Comparison of ENCODE assay signal across 8 cellular contexts in genomic region chr11:57656936-57657289, GRCh38. TPM values are rescaled to one million over a fixed set of nuclear protein-coding genes. Genes with fewer than 3 reads are reported as not detected.
DNase-seq lines count a peak whose midpoint lies in the region; ATAC-seq, FAIRE-seq and TF ChIP-seq lines count a peak whose summit lies in the region.

No MANE protein-coding gene starts in this region.

- H3K4me1 ChIP-seq in astrocyte (ENCODE audit: insufficient read depth, low read length) (peaks cover 4% of the 10 kb centered on the region), HepG2 (ENCODE audit: insufficient read depth, low read length) (peaks cover 18% of the 10 kb centered on the region; the same call in 1 of the 2 replicates), thymus (ENCODE audit: control insufficient read depth, insufficient read depth, low read length) (peaks cover 7% of the 10 kb centered on the region)

- H3K4me2 ChIP-seq in astrocyte (ENCODE audit: low read length) (peak overlapping the region; percentile 94), HepG2 (ENCODE audit: low read depth, low read length) (peak overlapping the region; percentile 91)

- peaks cover 20% of the 10 kb centered on the region for H3K36me3 Mint-ChIP-seq in activated CD8-positive, alpha-beta memory T cell treated with anti-CD3 and anti-CD28 coated beads, Interleukin-2, amount 10 ng/mL, durations not matched to agents 7 days and 5 days
- peaks cover 5% of the 10 kb centered on the region for H3K36me3 Mint-ChIP-seq in astrocyte (ENCODE audit: low read depth, unreplicated experiment)

- peak overlapping the region; percentile 93 for H3K27ac Mint-ChIP-seq in activated CD8-positive, alpha-beta memory T cell treated with anti-CD3 and anti-CD28 coated beads, Interleukin-2, amount 10 ng/mL, durations not matched to agents 7 days and 5 days
- H3K27ac Mint-ChIP-seq in astrocyte (ENCODE audit: unreplicated experiment), result peak overlapping the region; percentile 60

- FAIRE-seq in astrocyte (lab: Jason Lieb, UNC) (no peak), HepG2 (lab: Jason Lieb, UNC) (no peak)

- ATAC-seq in activated CD8-positive, alpha-beta memory T cell treated with anti-CD3 and anti-CD28 coated beads, Interleukin-2, amount 10 ng/mL, durations not matched to agents 7 days and 5 days, result no peak
- ATAC-seq in HepG2 (peak; percentile 6; the same call in 2 of the 3 replicates), GM19035 (IDR thresholded peaks at IDR 0.05; ENCODE audit: unreplicated experiment) (no peak), GM18873 (IDR thresholded peaks at IDR 0.05; ENCODE audit: low FRiP score, unreplicated experiment) (no peak)

- TSS peak; percentile 100 for BruUV-seq in HepG2 (replicated peaks; lab: Mats Ljungman, UMichigan)

- no peak for TF ChIP-seq CTCF in astrocyte (IDR thresholded peaks at IDR 0.05; ENCODE audit: insufficient read depth, low read depth, low read length)
- TF ChIP-seq CTCF in HepG2 (CRISPR knock-in tag; IDR thresholded peaks at IDR 0.05), result no peak

- H3K9me3 ChIP-seq in astrocyte (ENCODE audit: insufficient read depth, low read depth, low read length), result no peaks in the 10 kb centered on the region
- no peaks in the 10 kb centered on the region for H3K9me3 ChIP-seq in HepG2 (ENCODE audit: low read length)
- no peaks in the 10 kb centered on the region for H3K9me3 ChIP-seq in thymus (ENCODE audit: control insufficient read depth)

- CTCF ChIA-PET in activated CD8-positive, alpha-beta memory T cell treated with anti-CD3 and anti-CD28 coated beads, Interleukin-2, amount 10 ng/mL, durations not matched to agents 7 days and 5 days (lab: Charles Lee), result interaction anchor here (0.8 to 3.4 kb wide), 7 partner anchors 10 to 144 kb away, joined by 3 to 17 read pairs (median 5); partner anchors contain the start of gene UBE2L6
- CTCF ChIA-PET in HepG2 (lab: Yijun Ruan, JAX; ENCODE audit: low intra/inter-chr PET ratio, low total read pairs), result no interaction called here

- peaks cover 47% of the 10 kb centered on the region for H3K4me1 Mint-ChIP-seq in activated CD8-positive, alpha-beta memory T cell treated with anti-CD3 and anti-CD28 coated beads, Interleukin-2, amount 10 ng/mL, durations not matched to agents 7 days and 5 days
- peaks cover 6% of the 10 kb centered on the region for H3K4me1 Mint-ChIP-seq in astrocyte (ENCODE audit: low read depth, unreplicated experiment)

- H3K27me3 ChIP-seq in astrocyte (ENCODE audit: insufficient read depth, low read length) (no peaks in the 10 kb centered on the region), HepG2 (ENCODE audit: control insufficient read depth in 1 of 2, insufficient read depth in 2 of 2, low read length in 2 of 2) (peaks cover 0 to 4% of the 10 kb centered on the region in 2 experiments; a peak in 2 of 5 replicates), thymus (ENCODE audit: control insufficient read depth, insufficient read depth) (no peaks in the 10 kb centered on the region)

- peak overlapping the region; percentile 94 for H3K4me3 Mint-ChIP-seq in activated CD8-positive, alpha-beta memory T cell treated with anti-CD3 and anti-CD28 coated beads, Interleukin-2, amount 10 ng/mL, durations not matched to agents 7 days and 5 days
- H3K4me3 Mint-ChIP-seq in astrocyte (ENCODE audit: unreplicated experiment), result peak overlapping the region; percentile 99

- H3K36me3 ChIP-seq in astrocyte (ENCODE audit: insufficient read depth, low read length) (peaks cover 17% of the 10 kb centered on the region), HepG2 (replicated peaks in 1 of 2; ENCODE audit: control insufficient read depth in 1 of 2, insufficient read depth in 2 of 2, low read length in 2 of 2) (peaks cover 11 to 22% of the 10 kb centered on the region in 2 experiments), thymus (ENCODE audit: control insufficient read depth, insufficient read depth) (peaks cover 22% of the 10 kb centered on the region)

- H3K79me2 ChIP-seq in astrocyte (ENCODE audit: insufficient read depth, low read length), result peaks cover 34% of the 10 kb centered on the region
- peaks cover 20% of the 10 kb centered on the region for H3K79me2 ChIP-seq in HepG2 (ENCODE audit: insufficient read depth, low read length)

- TF ChIP-seq EP300 in HepG2 (IDR thresholded peaks at IDR 0.05; ENCODE audit: low read depth in 2 of 2, low read length in 2 of 2) (no peak), HepG2 (CRISPR knock-in tag; IDR thresholded peaks at IDR 0.05; ENCODE audit: borderline replicate concordance) (no peak)

- no peaks in the 10 kb centered on the region for H3K27me3 Mint-ChIP-seq in activated CD8-positive, alpha-beta memory T cell treated with anti-CD3 and anti-CD28 coated beads, Interleukin-2, amount 10 ng/mL, durations not matched to agents 7 days and 5 days
- H3K27me3 Mint-ChIP-seq in astrocyte (ENCODE audit: low read depth, unreplicated experiment), result no peaks in the 10 kb centered on the region

- POLR2A ChIA-PET in HepG2 (lab: Yijun Ruan, JAX), result interaction anchor here (1.3 to 2.1 kb wide), 2 partner anchors 10 to 16 kb away, joined by 4 to 7 read pairs; no protein-coding TSS in a partner anchor

- H3K4me3 ChIP-seq in astrocyte (ENCODE audit: insufficient read depth, low read depth, low read length) (peak overlapping the region; percentile 94), HepG2 (replicated peaks in 1 of 3; ENCODE audit: insufficient read depth in 1 of 3, low read depth in 2 of 3, low read length in 3 of 3) (peak overlapping the region; percentile 54 to 70 (median 57)), thymus (ENCODE audit: low read length) (peak overlapping the region; percentile 70)

- TF ChIP-seq RAD21 in HepG2 (CRISPR knock-in tag; IDR thresholded peaks at IDR 0.05), result no peak

- WGBS in HepG2 (ENCODE audit: low lambda C conversion rate), result 0% methylated on average over 4 of the region's 4 CpGs
- WGBS in thymus, result 22% methylated on average over 4 of the region's 4 CpGs

- H3K9me3 Mint-ChIP-seq in activated CD8-positive, alpha-beta memory T cell treated with anti-CD3 and anti-CD28 coated beads, Interleukin-2, amount 10 ng/mL, durations not matched to agents 7 days and 5 days (ENCODE audit: low read depth), result no peaks in the 10 kb centered on the region
- H3K9me3 Mint-ChIP-seq in astrocyte (ENCODE audit: unreplicated experiment), result no peaks in the 10 kb centered on the region

- H2AFZ ChIP-seq in astrocyte (ENCODE audit: low read depth, low read length) (peak overlapping the region; percentile 70), HepG2 (ENCODE audit: low read length) (no peak overlapping the region)

- TF ChIP-seq POLR2A in HepG2 (IDR thresholded peaks at IDR 0.05; ENCODE audit: insufficient read depth in 1 of 2, low read depth in 2 of 2, low read length in 2 of 2), result no peak

- H3K27ac ChIP-seq in astrocyte (ENCODE audit: low read depth, low read length) (peak overlapping the region; percentile 76), HepG2 (ENCODE audit: extremely low read length, insufficient read depth, low read length) (peak overlapping the region; percentile 63), thymus (ENCODE audit: low read depth) (peak overlapping the region; percentile 77)

- in situ Hi-C loops in HepG2 (cut with HindIII; ENCODE audit: extremely low pct_ligation_motif_present, low pct_unique_long_range_greater_than_20kb), result loop anchor here (25.0 kb wide), 2 partner anchors 630 to 855 kb away; partner anchors contain the start of gene OR5B21

- DNase-seq in activated CD8-positive, alpha-beta memory T cell treated with anti-CD3 and anti-CD28 coated beads, Interleukin-2, amount 10 ng/mL, durations not matched to agents 7 days and 5 days, result no peak
- DNase-seq in activated CD8-positive, alpha-beta memory T cell treated with anti-CD3 and anti-CD28 coated beads for 24 hours, result no peak
- no peak for DNase-seq in astrocyte (ENCODE audit: low read depth)
- no peak for DNase-seq in HepG2 (ENCODE audit: low spot score)
- DNase-seq in cerebellar cortex (ENCODE audit: low spot score), result no peak

- H4K20me1 ChIP-seq in astrocyte (ENCODE audit: insufficient read depth, low read length) (peaks cover 4% of the 10 kb centered on the region), HepG2 (ENCODE audit: insufficient read depth, low read length) (no peaks in the 10 kb centered on the region)

- intact Hi-C loops in HepG2 (cut with micrococcal nuclease; ENCODE audit: unreplicated experiment), result no loop called here

- peak overlapping the region; percentile 80 for H3K9ac ChIP-seq in astrocyte (ENCODE audit: low read length)
- peak overlapping the region; percentile 77 for H3K9ac ChIP-seq in HepG2 (ENCODE audit: insufficient read depth, low read depth, low read length)

RNA-seq across cellular contexts. Expression of gene CLP1, which starts 0.6 kb away (rescaled TPM):
- 10 to 100 TPM; 15.7 to 22.6 TPM for total RNA-seq in activated CD8-positive, alpha-beta memory T cell treated with anti-CD3 and anti-CD28 coated beads, Interleukin-2, amount 10 ng/mL, durations not matched to agents 7 days and 5 days
- total RNA-seq in astrocyte (19.1 and 21.4 TPM in 2 replicates), HepG2 (2016; rRNA removed; fragmentation: Illumina TruSeq; extraction: Trizol) (24.8 and 41.9 TPM in 2 replicates)
- total RNA-seq in HepG2 (2016; cell fraction: cytosol; rRNA removed; fragmentation: Illumina TruSeq; extraction: Trizol; ENCODE audit: low read depth), result 4.7 and 5.1 TPM in 2 replicates
- 26.5 and 41.5 TPM in 2 replicates for total RNA-seq in HepG2 (2016; cell fraction: insoluble cytoplasmic fraction; rRNA removed; fragmentation: Illumina TruSeq; extraction: Trizol)
- 8.1 and 10.5 TPM in 2 replicates for total RNA-seq in HepG2 (2016; cell fraction: membrane; rRNA removed; fragmentation: Illumina TruSeq; extraction: Trizol)
- total RNA-seq in HepG2 (2016; cell fraction: nucleus; rRNA removed; fragmentation: Illumina TruSeq; extraction: Trizol), result 11.3 and 13.5 TPM in 2 replicates
- polyA plus RNA-seq in HepG2 (2011; rRNA removed) (13.3 and 14.6 TPM in 2 replicates), thymus (13.6 TPM)
- polyA plus RNA-seq in HepG2 (2011; cell fraction: cytosol; rRNA removed), result 16.9 and 20.8 TPM in 2 replicates
- polyA plus RNA-seq in HepG2 (2011; cell fraction: nucleus; rRNA removed), result 10.1 and 10.3 TPM in 2 replicates
- 9.8 and 13.0 TPM in 2 replicates for polyA plus RNA-seq in HepG2 (2012)
- 1.6 and 1.8 TPM in 2 replicates for polyA plus RNA-seq in HepG2 (2016; cell fraction: cytosol; fragmentation: Illumina TruSeq; extraction: Trizol; ENCODE audit: low read depth)
- 30.1 and 32.4 TPM in 2 replicates for polyA plus RNA-seq in HepG2 (2016; cell fraction: insoluble cytoplasmic fraction; fragmentation: Illumina TruSeq; extraction: Trizol; ENCODE audit: low read depth)
- polyA plus RNA-seq in HepG2 (2016; cell fraction: membrane; fragmentation: Illumina TruSeq; extraction: Trizol; ENCODE audit: low read depth), result 3.0 and 3.8 TPM in 2 replicates
- 14.5 and 16.1 TPM in 2 replicates for polyA plus RNA-seq in HepG2 (2016; cell fraction: nucleus; fragmentation: Illumina TruSeq; extraction: Trizol; ENCODE audit: insufficient read depth, low read depth)
- 25.6 and 33.0 TPM in 2 replicates for polyA minus RNA-seq in HepG2 (2011; rRNA and poly(A)+ RNA removed; ENCODE audit: low replicate concordance)
- 7.0 and 7.7 TPM in 2 replicates for polyA minus RNA-seq in HepG2 (2011; cell fraction: cytosol; rRNA and poly(A)+ RNA removed)
- polyA minus RNA-seq in HepG2 (2011; cell fraction: nucleus; rRNA and poly(A)+ RNA removed), result 4.4 and 5.3 TPM in 2 replicates

RNA-seq across cellular contexts. Expression of gene YPEL4, which starts 7.2 kb away (rescaled TPM):
- 1 to 10 TPM in 1 of 2 experiments, under 1 TPM in 1; 0.42 to 1.0 TPM for total RNA-seq in activated CD8-positive, alpha-beta memory T cell treated with anti-CD3 and anti-CD28 coated beads, Interleukin-2, amount 10 ng/mL, durations not matched to agents 7 days and 5 days
- total RNA-seq in astrocyte, result 0.09 and 0.62 TPM in 2 replicates
- not detected in 2 replicates for total RNA-seq in HepG2 (2016; rRNA removed; fragmentation: Illumina TruSeq; extraction: Trizol)
- not detected in 2 replicates for total RNA-seq in HepG2 (2016; cell fraction: cytosol; rRNA removed; fragmentation: Illumina TruSeq; extraction: Trizol; ENCODE audit: low read depth)
- not detected in 2 replicates for total RNA-seq in HepG2 (2016; cell fraction: insoluble cytoplasmic fraction; rRNA removed; fragmentation: Illumina TruSeq; extraction: Trizol)
- not detected in 2 replicates for total RNA-seq in HepG2 (2016; cell fraction: membrane; rRNA removed; fragmentation: Illumina TruSeq; extraction: Trizol)
- not detected in 2 replicates for total RNA-seq in HepG2 (2016; cell fraction: nucleus; rRNA removed; fragmentation: Illumina TruSeq; extraction: Trizol)
- 0.04 TPM in 1 of 2 replicates, not detected in the other for polyA plus RNA-seq in HepG2 (2011; rRNA removed)
- 0.05 TPM in 1 of 2 replicates, not detected in the other for polyA plus RNA-seq in HepG2 (2011; cell fraction: cytosol; rRNA removed)
- 0.10 TPM in 1 of 2 replicates, not detected in the other for polyA plus RNA-seq in HepG2 (2011; cell fraction: nucleus; rRNA removed)
- polyA plus RNA-seq in HepG2 (2012), result 0.17 and 0.20 TPM in 2 replicates
- not detected in 2 replicates for polyA plus RNA-seq in HepG2 (2016; cell fraction: cytosol; fragmentation: Illumina TruSeq; extraction: Trizol; ENCODE audit: low read depth)
- polyA plus RNA-seq in HepG2 (2016; cell fraction: insoluble cytoplasmic fraction; fragmentation: Illumina TruSeq; extraction: Trizol; ENCODE audit: low read depth), result not detected in 2 replicates
- not detected in 2 replicates for polyA plus RNA-seq in HepG2 (2016; cell fraction: membrane; fragmentation: Illumina TruSeq; extraction: Trizol; ENCODE audit: low read depth)
- polyA plus RNA-seq in HepG2 (2016; cell fraction: nucleus; fragmentation: Illumina TruSeq; extraction: Trizol; ENCODE audit: insufficient read depth, low read depth), result not detected in 2 replicates
- not detected in 2 replicates for polyA minus RNA-seq in HepG2 (2011; rRNA and poly(A)+ RNA removed; ENCODE audit: low replicate concordance)
- not detected in 2 replicates for polyA minus RNA-seq in HepG2 (2011; cell fraction: cytosol; rRNA and poly(A)+ RNA removed)
- not detected in 2 replicates for polyA minus RNA-seq in HepG2 (2011; cell fraction: nucleus; rRNA and poly(A)+ RNA removed)
- polyA plus RNA-seq in thymus, result 5.9 TPM

RNA-seq across cellular contexts. Expression of gene ZDHHC5, which starts 11.0 kb away (rescaled TPM):
- total RNA-seq in activated CD8-positive, alpha-beta memory T cell treated with anti-CD3 and anti-CD28 coated beads, Interleukin-2, amount 10 ng/mL, durations not matched to agents 7 days and 5 days, result 10 to 100 TPM; 74.5 to 75.9 TPM
- total RNA-seq in astrocyte, result 89.8 and 94.7 TPM in 2 replicates
- total RNA-seq in HepG2 (2016; rRNA removed; fragmentation: Illumina TruSeq; extraction: Trizol), result 20.3 and 26.6 TPM in 2 replicates
- total RNA-seq in HepG2 (2016; cell fraction: cytosol; rRNA removed; fragmentation: Illumina TruSeq; extraction: Trizol; ENCODE audit: low read depth), result 6.3 and 6.7 TPM in 2 replicates
- 18.8 and 25.9 TPM in 2 replicates for total RNA-seq in HepG2 (2016; cell fraction: insoluble cytoplasmic fraction; rRNA removed; fragmentation: Illumina TruSeq; extraction: Trizol)
- 19.1 and 20.9 TPM in 2 replicates for total RNA-seq in HepG2 (2016; cell fraction: membrane; rRNA removed; fragmentation: Illumina TruSeq; extraction: Trizol)
- 28.7 and 30.0 TPM in 2 replicates for total RNA-seq in HepG2 (2016; cell fraction: nucleus; rRNA removed; fragmentation: Illumina TruSeq; extraction: Trizol)
- polyA plus RNA-seq in HepG2 (2011; rRNA removed), result 34.0 and 42.4 TPM in 2 replicates
- 27.4 and 33.9 TPM in 2 replicates for polyA plus RNA-seq in HepG2 (2011; cell fraction: cytosol; rRNA removed)
- 28.1 and 30.8 TPM in 2 replicates for polyA plus RNA-seq in HepG2 (2011; cell fraction: nucleus; rRNA removed)
- polyA plus RNA-seq in HepG2 (2012), result 20.6 and 23.1 TPM in 2 replicates
- 3.1 and 3.8 TPM in 2 replicates for polyA plus RNA-seq in HepG2 (2016; cell fraction: cytosol; fragmentation: Illumina TruSeq; extraction: Trizol; ENCODE audit: low read depth)
- 19.0 and 21.5 TPM in 2 replicates for polyA plus RNA-seq in HepG2 (2016; cell fraction: insoluble cytoplasmic fraction; fragmentation: Illumina TruSeq; extraction: Trizol; ENCODE audit: low read depth)
- 11.4 and 13.6 TPM in 2 replicates for polyA plus RNA-seq in HepG2 (2016; cell fraction: membrane; fragmentation: Illumina TruSeq; extraction: Trizol; ENCODE audit: low read depth)
- polyA plus RNA-seq in HepG2 (2016; cell fraction: nucleus; fragmentation: Illumina TruSeq; extraction: Trizol; ENCODE audit: insufficient read depth, low read depth), result 39.9 and 44.1 TPM in 2 replicates
- 86.9 and 107 TPM in 2 replicates for polyA minus RNA-seq in HepG2 (2011; rRNA and poly(A)+ RNA removed; ENCODE audit: low replicate concordance)
- polyA minus RNA-seq in HepG2 (2011; cell fraction: cytosol; rRNA and poly(A)+ RNA removed), result 18.9 and 25.6 TPM in 2 replicates
- polyA minus RNA-seq in HepG2 (2011; cell fraction: nucleus; rRNA and poly(A)+ RNA removed), result 30.5 and 36.2 TPM in 2 replicates
- polyA plus RNA-seq in thymus, result 21.0 TPM

RNA-seq across cellular contexts. Expression of gene MED19, which starts 55.1 kb away (rescaled TPM):
- total RNA-seq in activated CD8-positive, alpha-beta memory T cell treated with anti-CD3 and anti-CD28 coated beads, Interleukin-2, amount 10 ng/mL, durations not matched to agents 7 days and 5 days, result 10 to 100 TPM; 11.7 to 14.9 TPM
- 21.6 and 23.5 TPM in 2 replicates for total RNA-seq in astrocyte
- total RNA-seq in HepG2 (2016; rRNA removed; fragmentation: Illumina TruSeq; extraction: Trizol), result 13.8 and 15.1 TPM in 2 replicates
- total RNA-seq in HepG2 (2016; cell fraction: cytosol; rRNA removed; fragmentation: Illumina TruSeq; extraction: Trizol; ENCODE audit: low read depth), result 5.6 and 6.3 TPM in 2 replicates
- total RNA-seq in HepG2 (2016; cell fraction: insoluble cytoplasmic fraction; rRNA removed; fragmentation: Illumina TruSeq; extraction: Trizol), result 14.0 and 14.8 TPM in 2 replicates
- 6.4 and 7.4 TPM in 2 replicates for total RNA-seq in HepG2 (2016; cell fraction: membrane; rRNA removed; fragmentation: Illumina TruSeq; extraction: Trizol)
- total RNA-seq in HepG2 (2016; cell fraction: nucleus; rRNA removed; fragmentation: Illumina TruSeq; extraction: Trizol), result 7.7 and 8.9 TPM in 2 replicates
- polyA plus RNA-seq in HepG2 (2011; rRNA removed), result 12.8 and 12.9 TPM in 2 replicates
- polyA plus RNA-seq in HepG2 (2011; cell fraction: cytosol; rRNA removed), result 14.5 and 23.8 TPM in 2 replicates
- polyA plus RNA-seq in HepG2 (2011; cell fraction: nucleus; rRNA removed), result 19.1 and 22.0 TPM in 2 replicates
- polyA plus RNA-seq in HepG2 (2012), result 6.5 and 9.5 TPM in 2 replicates
- polyA plus RNA-seq in HepG2 (2016; cell fraction: cytosol; fragmentation: Illumina TruSeq; extraction: Trizol; ENCODE audit: low read depth), result 5.3 and 6.8 TPM in 2 replicates
- polyA plus RNA-seq in HepG2 (2016; cell fraction: insoluble cytoplasmic fraction; fragmentation: Illumina TruSeq; extraction: Trizol; ENCODE audit: low read depth), result 18.8 and 19.8 TPM in 2 replicates
- polyA plus RNA-seq in HepG2 (2016; cell fraction: membrane; fragmentation: Illumina TruSeq; extraction: Trizol; ENCODE audit: low read depth), result 4.9 and 5.2 TPM in 2 replicates
- 12.1 and 13.6 TPM in 2 replicates for polyA plus RNA-seq in HepG2 (2016; cell fraction: nucleus; fragmentation: Illumina TruSeq; extraction: Trizol; ENCODE audit: insufficient read depth, low read depth)
- polyA minus RNA-seq in HepG2 (2011; rRNA and poly(A)+ RNA removed; ENCODE audit: low replicate concordance), result 6.8 and 11.8 TPM in 2 replicates
- 4.0 and 4.8 TPM in 2 replicates for polyA minus RNA-seq in HepG2 (2011; cell fraction: cytosol; rRNA and poly(A)+ RNA removed)
- 8.8 and 9.9 TPM in 2 replicates for polyA minus RNA-seq in HepG2 (2011; cell fraction: nucleus; rRNA and poly(A)+ RNA removed)
- 13.3 TPM for polyA plus RNA-seq in thymus

RNA-seq across cellular contexts. Expression of gene TMX2, which starts 55.5 kb away (rescaled TPM):
- 10 to 100 TPM; 58.2 to 77.4 TPM for total RNA-seq in activated CD8-positive, alpha-beta memory T cell treated with anti-CD3 and anti-CD28 coated beads, Interleukin-2, amount 10 ng/mL, durations not matched to agents 7 days and 5 days
- total RNA-seq in astrocyte (88.0 and 91.5 TPM in 2 replicates), HepG2 (2016; rRNA removed; fragmentation: Illumina TruSeq; extraction: Trizol) (67.0 and 129 TPM in 2 replicates)
- 23.9 and 24.2 TPM in 2 replicates for total RNA-seq in HepG2 (2016; cell fraction: cytosol; rRNA removed; fragmentation: Illumina TruSeq; extraction: Trizol; ENCODE audit: low read depth)
- 67.3 and 132 TPM in 2 replicates for total RNA-seq in HepG2 (2016; cell fraction: insoluble cytoplasmic fraction; rRNA removed; fragmentation: Illumina TruSeq; extraction: Trizol)
- total RNA-seq in HepG2 (2016; cell fraction: membrane; rRNA removed; fragmentation: Illumina TruSeq; extraction: Trizol), result 43.6 and 47.0 TPM in 2 replicates
- total RNA-seq in HepG2 (2016; cell fraction: nucleus; rRNA removed; fragmentation: Illumina TruSeq; extraction: Trizol), result 118 and 129 TPM in 2 replicates
- polyA plus RNA-seq in HepG2 (2011; rRNA removed) (73.9 and 84.5 TPM in 2 replicates), thymus (61.4 TPM)
- 64.6 and 74.4 TPM in 2 replicates for polyA plus RNA-seq in HepG2 (2011; cell fraction: cytosol; rRNA removed)
- 58.5 and 61.3 TPM in 2 replicates for polyA plus RNA-seq in HepG2 (2011; cell fraction: nucleus; rRNA removed)
- 69.3 and 76.8 TPM in 2 replicates for polyA plus RNA-seq in HepG2 (2012)
- polyA plus RNA-seq in HepG2 (2016; cell fraction: cytosol; fragmentation: Illumina TruSeq; extraction: Trizol; ENCODE audit: low read depth), result 20.9 and 22.1 TPM in 2 replicates
- 69.9 and 74.8 TPM in 2 replicates for polyA plus RNA-seq in HepG2 (2016; cell fraction: insoluble cytoplasmic fraction; fragmentation: Illumina TruSeq; extraction: Trizol; ENCODE audit: low read depth)
- polyA plus RNA-seq in HepG2 (2016; cell fraction: membrane; fragmentation: Illumina TruSeq; extraction: Trizol; ENCODE audit: low read depth), result 34.0 and 35.7 TPM in 2 replicates
- polyA plus RNA-seq in HepG2 (2016; cell fraction: nucleus; fragmentation: Illumina TruSeq; extraction: Trizol; ENCODE audit: insufficient read depth, low read depth), result 188 and 197 TPM in 2 replicates
- 143 and 304 TPM in 2 replicates for polyA minus RNA-seq in HepG2 (2011; rRNA and poly(A)+ RNA removed; ENCODE audit: low replicate concordance)
- polyA minus RNA-seq in HepG2 (2011; cell fraction: cytosol; rRNA and poly(A)+ RNA removed), result 56.1 and 60.1 TPM in 2 replicates
- 57.4 and 73.6 TPM in 2 replicates for polyA minus RNA-seq in HepG2 (2011; cell fraction: nucleus; rRNA and poly(A)+ RNA removed)
